ENCODE assay signal across 10 cellular contexts in genomic region chr17:32484041-32484461, GRCh38. TPM values are rescaled to one million over a fixed set of nuclear protein-coding genes. Genes with fewer than 3 reads are reported as not detected.
A peak's percentile ranks its signal among the peaks of the same experiment; 100 is the strongest.
DNase-seq lines count a peak whose midpoint lies in the region; ATAC-seq and TF ChIP-seq lines count a peak whose summit lies in the region.
"Had no signal": no experiment of that assay in that cellular context is flagged by ENCODE, and none has a peak within 500 bp of the region (broad histone marks: within the 10 kb centered on the region; RNA-seq: fewer than 3 reads in every experiment).

No MANE protein-coding gene starts in this region.

- no peak overlapping the region for H3K18ac ChIP-seq in mesendoderm (ENCODE audit: low read length)

- WGBS in mesendoderm (ENCODE audit: extremely low coverage, insufficient coverage, low lambda C conversion rate): no CpG with 5 or more reads among the region's 4 CpGs
- 62 to 76% methylated on average over 4 of the region's 4 CpGs for WGBS in tibial nerve, 2 donors

- DNase-seq in activated naive CD4-positive, alpha-beta T cell treated with anti-CD3 and anti-CD28 coated beads, Interleukin-2, amount 10 ng/mL, durations not matched to agents 7 days and 5 days: no peak
- DNase-seq in activated naive CD4-positive, alpha-beta T cell treated with anti-CD3 and anti-CD28 coated beads, Interleukin-2, amount 50 U/mL, for 72 hours (ENCODE audit: low spot score in 2 of 2): no peak
- DNase-seq in activated naive CD8-positive, alpha-beta T cell treated with anti-CD3 and anti-CD28 coated beads for 36 hours: no peak
- peak; percentile 73 for DNase-seq in mesendoderm
- DNase-seq in tibial nerve (ENCODE audit: low spot score in 2 of 2): no peak
- no peak for DNase-seq in HuH-7 (ENCODE audit: low spot score)
- no peak for DNase-seq in SHP77 treated with DMSO at 0.1 percent for 48 hours (lab: John Stamatoyannopoulos, UW)
- no peak for DNase-seq in NCI-H146 treated with DMSO at 0.1 percent for 48 hours (lab: John Stamatoyannopoulos, UW; ENCODE audit: unreplicated experiment)
- DNase-seq: activated effector memory CD4-positive, alpha-beta T cell treated with anti-CD3 and anti-CD28 coated beads, Interleukin-2, amount 50 U/mL, for 16 hours; T1000 had no signal

- no peak overlapping the region for H3K23ac ChIP-seq in mesendoderm (ENCODE audit: low read length)

- H3K4me3 ChIP-seq in mesendoderm (ENCODE audit: low read length) (no peak overlapping the region), tibial nerve (no peak overlapping the region)

- ATAC-seq in activated naive CD4-positive, alpha-beta T cell treated with anti-CD3 and anti-CD28 coated beads, Interleukin-2, amount 50 U/mL, for 72 hours: no peak

- peak overlapping the region; percentile 2 for H3K9ac ChIP-seq in mesendoderm (ENCODE audit: low read length)

- H3K9me3 Mint-ChIP-seq in activated naive CD4-positive, alpha-beta T cell treated with anti-CD3 and anti-CD28 coated beads, Interleukin-2, amount 10 ng/mL, durations not matched to agents 7 days and 5 days: no peaks in the 10 kb centered on the region
- H3K9me3 Mint-ChIP-seq in activated naive CD4-positive, alpha-beta T cell treated with anti-CD3 and anti-CD28 coated beads, Interleukin-2, amount 50 U/mL, for 72 hours: no peaks in the 10 kb centered on the region
- H3K9me3 Mint-ChIP-seq in activated naive CD8-positive, alpha-beta T cell treated with anti-CD3 and anti-CD28 coated beads for 36 hours: no peaks in the 10 kb centered on the region

- H3K27me3 ChIP-seq in mesendoderm (ENCODE audit: insufficient read depth, low read length, poor library complexity) (no peaks in the 10 kb centered on the region), tibial nerve (no peaks in the 10 kb centered on the region)

- H3K4me1 ChIP-seq in mesendoderm (ENCODE audit: control insufficient read depth, low read depth, low read length): peaks cover 16% of the 10 kb centered on the region
- H3K4me1 ChIP-seq in tibial nerve: peaks cover 0 to 45% (median 18%) of the 10 kb centered on the region in 4 donors

- H2BK120ac ChIP-seq in mesendoderm (ENCODE audit: low read depth, low read length): no peak overlapping the region

- H3K79me2 ChIP-seq in mesendoderm (ENCODE audit: control insufficient read depth, insufficient read depth, low read length): peaks cover 2% of the 10 kb centered on the region

- no peak overlapping the region for H3K4me2 ChIP-seq in mesendoderm (ENCODE audit: low read length)

- H3K36me3 Mint-ChIP-seq in activated naive CD4-positive, alpha-beta T cell treated with anti-CD3 and anti-CD28 coated beads, Interleukin-2, amount 10 ng/mL, durations not matched to agents 7 days and 5 days: peaks cover 38% of the 10 kb centered on the region
- peaks cover 17% of the 10 kb centered on the region in 2 donors for H3K36me3 Mint-ChIP-seq in activated naive CD4-positive, alpha-beta T cell treated with anti-CD3 and anti-CD28 coated beads, Interleukin-2, amount 50 U/mL, for 72 hours
- H3K36me3 Mint-ChIP-seq in activated naive CD8-positive, alpha-beta T cell treated with anti-CD3 and anti-CD28 coated beads for 36 hours: peaks cover 25% of the 10 kb centered on the region

- H3K27ac ChIP-seq in mesendoderm (ENCODE audit: low read depth, low read length) (peak overlapping the region; percentile 49), tibial nerve (peak overlapping the region; percentile 14 to 79 (median 55))

- peaks cover 26% of the 10 kb centered on the region for H3K4me1 Mint-ChIP-seq in activated naive CD4-positive, alpha-beta T cell treated with anti-CD3 and anti-CD28 coated beads, Interleukin-2, amount 10 ng/mL, durations not matched to agents 7 days and 5 days
- H3K4me1 Mint-ChIP-seq in activated naive CD8-positive, alpha-beta T cell treated with anti-CD3 and anti-CD28 coated beads for 36 hours: peaks cover 26% of the 10 kb centered on the region

- no peak for TF ChIP-seq POLR2A in tibial nerve (IDR thresholded peaks at IDR 0.05)

- no peak overlapping the region for H4K5ac ChIP-seq in mesendoderm (ENCODE audit: low read length)

- CTCF ChIA-PET in activated naive CD4-positive, alpha-beta T cell treated with anti-CD3 and anti-CD28 coated beads, Interleukin-2, amount 10 ng/mL, durations not matched to agents 7 days and 5 days (lab: Charles Lee): interaction anchor here (0.6 to 5.2 kb wide), 27 partner anchors 8 to 394 kb away, joined by 3 to 51 read pairs (median 4); partner anchors contain the start of gene PSMD11

- H3K27ac Mint-ChIP-seq in activated naive CD4-positive, alpha-beta T cell treated with anti-CD3 and anti-CD28 coated beads, Interleukin-2, amount 10 ng/mL, durations not matched to agents 7 days and 5 days: peak overlapping the region; percentile 4
- no peak overlapping the region for H3K27ac Mint-ChIP-seq in activated naive CD4-positive, alpha-beta T cell treated with anti-CD3 and anti-CD28 coated beads, Interleukin-2, amount 50 U/mL, for 72 hours
- H3K27ac Mint-ChIP-seq in activated naive CD8-positive, alpha-beta T cell treated with anti-CD3 and anti-CD28 coated beads for 36 hours: peak overlapping the region; percentile 42

- no peak overlapping the region for H4K8ac ChIP-seq in mesendoderm (ENCODE audit: low read depth, low read length)

- peaks cover 7% of the 10 kb centered on the region for H3K27me3 Mint-ChIP-seq in activated naive CD4-positive, alpha-beta T cell treated with anti-CD3 and anti-CD28 coated beads, Interleukin-2, amount 10 ng/mL, durations not matched to agents 7 days and 5 days
- H3K27me3 Mint-ChIP-seq in activated naive CD8-positive, alpha-beta T cell treated with anti-CD3 and anti-CD28 coated beads for 36 hours: no peaks in the 10 kb centered on the region

- H3K79me1 ChIP-seq in mesendoderm (ENCODE audit: low read length): peaks cover 5% of the 10 kb centered on the region

- H3K56ac ChIP-seq in mesendoderm (ENCODE audit: low read length): peak overlapping the region; percentile 17

- H3K4ac ChIP-seq in mesendoderm (ENCODE audit: low read depth, low read length): no peak overlapping the region

- no peak overlapping the region for H2AK5ac ChIP-seq in mesendoderm (ENCODE audit: low read length)

- peaks cover 6% of the 10 kb centered on the region for H3K36me3 ChIP-seq in mesendoderm (ENCODE audit: control insufficient read depth, insufficient read depth, low read length)
- peaks cover 0 to 36% (median 3%) of the 10 kb centered on the region in 3 donors for H3K36me3 ChIP-seq in tibial nerve

- no peaks in the 10 kb centered on the region for H3K9me3 ChIP-seq in tibial nerve

- no peak overlapping the region for H2BK15ac ChIP-seq in mesendoderm (replicated peaks; ENCODE audit: low read depth)

- no peak for TF ChIP-seq CTCF in tibial nerve (IDR thresholded peaks at IDR 0.05)

- H2BK5ac ChIP-seq in mesendoderm (ENCODE audit: low read length): peak overlapping the region; percentile 23

- TF ChIP-seq EP300 in tibial nerve (IDR thresholded peaks at IDR 0.05): no peak

- no peak overlapping the region for H3K4me3 Mint-ChIP-seq in activated naive CD4-positive, alpha-beta T cell treated with anti-CD3 and anti-CD28 coated beads, Interleukin-2, amount 10 ng/mL, durations not matched to agents 7 days and 5 days
- no peak overlapping the region for H3K4me3 Mint-ChIP-seq in activated naive CD8-positive, alpha-beta T cell treated with anti-CD3 and anti-CD28 coated beads for 36 hours

RNA-seq across cellular contexts. Expression of gene CDK5R1, which starts 2.7 kb away (rescaled TPM):
- 10 to 100 TPM; 12.4 to 15.6 TPM for total RNA-seq in activated naive CD4-positive, alpha-beta T cell treated with anti-CD3 and anti-CD28 coated beads, Interleukin-2, amount 50 U/mL, for 72 hours
- total RNA-seq in activated naive CD8-positive, alpha-beta T cell treated with anti-CD3 and anti-CD28 coated beads for 36 hours: 1 to 10 TPM; 9.7 to 9.9 TPM
- 4.6 TPM for polyA plus RNA-seq in mesendoderm (2013, experiment 1 of 2)
- polyA plus RNA-seq in mesendoderm (2013, experiment 2 of 2): 4.5 TPM
- total RNA-seq in tibial nerve: 1 to 10 TPM in 2 of 4 donors, under 1 TPM in 2; 0.78 to 1.5 (median 1.0) TPM

RNA-seq across cellular contexts. Expression of gene PSMD11, which starts 39.7 kb away (rescaled TPM):
- 100 to 1,000 TPM; 119 to 162 TPM for total RNA-seq in activated naive CD4-positive, alpha-beta T cell treated with anti-CD3 and anti-CD28 coated beads, Interleukin-2, amount 50 U/mL, for 72 hours
- total RNA-seq in activated naive CD8-positive, alpha-beta T cell treated with anti-CD3 and anti-CD28 coated beads for 36 hours: 100 to 1,000 TPM; 147 to 157 TPM
- 188 TPM for polyA plus RNA-seq in mesendoderm (2013, experiment 1 of 2)
- polyA plus RNA-seq in mesendoderm (2013, experiment 2 of 2): 199 TPM
- total RNA-seq in tibial nerve: 10 to 100 TPM; 37.3 to 48.9 (median 46.8) TPM

Comparison
In these comparisons a context has a peak if more than half of its experiments do, and no peak if none do; other contexts are left out.
1. H3K27ac Mint-ChIP-seq: peak in activated naive CD4-positive, alpha-beta T cell treated with anti-CD3 and anti-CD28 coated beads, Interleukin-2, amount 10 ng/mL, durations not matched to agents 7 days and 5 days (single experiment) and activated naive CD8-positive, alpha-beta T cell treated with anti-CD3 and anti-CD28 coated beads for 36 hours (single experiment); none in activated naive CD4-positive, alpha-beta T cell treated with anti-CD3 and anti-CD28 coated beads, Interleukin-2, amount 50 U/mL, for 72 hours (0 of 2).
2. RNA of gene CDK5R1, which starts 2.7 kb away (total RNA-seq): 12.4 to 15.6 TPM in activated naive CD4-positive, alpha-beta T cell treated with anti-CD3 and anti-CD28 coated beads, Interleukin-2, amount 50 U/mL, for 72 hours and 9.7 to 9.9 TPM in activated naive CD8-positive, alpha-beta T cell treated with anti-CD3 and anti-CD28 coated beads for 36 hours; 0.78 to 1.5 TPM in tibial nerve; every median in the first group is over 4 times any median in the second.